Comparison of ENCODE assay signal across 8 cellular contexts in genomic region chr3:49805367-49805782, GRCh38. TPM values are rescaled to one million over a fixed set of nuclear protein-coding genes. Genes with fewer than 3 reads are reported as not detected.
DNase-seq lines count a peak whose midpoint lies in the region; ATAC-seq lines count a peak whose summit lies in the region.

No MANE protein-coding gene starts in this region.

- no peaks in the 10 kb centered on the region for H3K9me3 Mint-ChIP-seq in activated naive CD8-positive, alpha-beta T cell treated with anti-CD3 and anti-CD28 coated beads, Interleukin-2, amount 10 ng/mL, durations not matched to agents 7 days and 5 days
- no peaks in the 10 kb centered on the region for H3K9me3 Mint-ChIP-seq in stimulated activated effector memory CD8-positive, alpha-beta T cell treated with anti-CD3 and anti-CD28 coated beads, Interleukin-12 subunit alpha, Interleukin-12 subunit beta, amount 100 ng/mL, for 72 hours

- peak overlapping the region; percentile 48 for H3K4me3 Mint-ChIP-seq in activated naive CD8-positive, alpha-beta T cell treated with anti-CD3 and anti-CD28 coated beads, Interleukin-2, amount 10 ng/mL, durations not matched to agents 7 days and 5 days
- peak overlapping the region; percentile 14 for H3K4me3 Mint-ChIP-seq in stimulated activated effector memory CD8-positive, alpha-beta T cell treated with anti-CD3 and anti-CD28 coated beads, Interleukin-12 subunit alpha, Interleukin-12 subunit beta, amount 100 ng/mL, for 72 hours

- peak overlapping the region; percentile 87 for H3K27ac Mint-ChIP-seq in activated naive CD8-positive, alpha-beta T cell treated with anti-CD3 and anti-CD28 coated beads, Interleukin-2, amount 10 ng/mL, durations not matched to agents 7 days and 5 days
- H3K27ac Mint-ChIP-seq in stimulated activated effector memory CD8-positive, alpha-beta T cell treated with anti-CD3 and anti-CD28 coated beads, Interleukin-12 subunit alpha, Interleukin-12 subunit beta, amount 100 ng/mL, for 72 hours = peak overlapping the region; percentile 75

- ATAC-seq in activated naive CD8-positive, alpha-beta T cell treated with anti-CD3 and anti-CD28 coated beads, Interleukin-2, amount 10 ng/mL, durations not matched to agents 7 days and 5 days (ENCODE audit: low read depth) = no peak
- no peak for ATAC-seq in stimulated activated effector memory CD8-positive, alpha-beta T cell treated with anti-CD3 and anti-CD28 coated beads, Interleukin-12 subunit alpha, Interleukin-12 subunit beta, amount 100 ng/mL, for 72 hours

- H3K36me3 Mint-ChIP-seq in activated naive CD8-positive, alpha-beta T cell treated with anti-CD3 and anti-CD28 coated beads, Interleukin-2, amount 10 ng/mL, durations not matched to agents 7 days and 5 days = peaks cover 13% of the 10 kb centered on the region
- peaks cover 29% of the 10 kb centered on the region for H3K36me3 Mint-ChIP-seq in stimulated activated effector memory CD8-positive, alpha-beta T cell treated with anti-CD3 and anti-CD28 coated beads, Interleukin-12 subunit alpha, Interleukin-12 subunit beta, amount 100 ng/mL, for 72 hours

- H3K27me3 Mint-ChIP-seq in activated naive CD8-positive, alpha-beta T cell treated with anti-CD3 and anti-CD28 coated beads, Interleukin-2, amount 10 ng/mL, durations not matched to agents 7 days and 5 days = peaks cover 19% of the 10 kb centered on the region

- POLR2A ChIA-PET in activated naive CD8-positive, alpha-beta T cell treated with anti-CD3 and anti-CD28 coated beads, Interleukin-2, amount 10 ng/mL, durations not matched to agents 7 days and 5 days (lab: Charles Lee) = interaction anchor here (0.7 to 6.5 kb wide), 5 partner anchors 9 to 799 kb away, joined by 3 to 72 read pairs (median 3); partner anchors contain the start of gene UBA7

- DNase-seq in AML-193 (lab: John Stamatoyannopoulos, UW) = peak; percentile 69 to 74
- peak; percentile 39 for DNase-seq in HT-29 (ENCODE audit: low spot score)
- no peak for DNase-seq in activated naive CD8-positive, alpha-beta T cell treated with anti-CD3 and anti-CD28 coated beads, Interleukin-2, amount 10 ng/mL, durations not matched to agents 7 days and 5 days
- peak; percentile 95 for DNase-seq in hepatic stellate cell (ENCODE audit: low spot score)
- no peak for DNase-seq in stimulated activated effector memory CD8-positive, alpha-beta T cell treated with anti-CD3 and anti-CD28 coated beads, Interleukin-12 subunit alpha, Interleukin-12 subunit beta, amount 100 ng/mL, for 72 hours (ENCODE audit: low spot score in 2 of 2)
- DNase-seq in T-helper 9 cell = no peak
- no peak for DNase-seq in HuH-7.5 (ENCODE audit: low spot score)
- no peak for DNase-seq in activated T-cell treated with anti-CD3 and anti-CD28 coated beads, Interleukin-2, amount 50 U/mL, for 1 hour

- peaks cover 55% of the 10 kb centered on the region for H3K4me1 Mint-ChIP-seq in activated naive CD8-positive, alpha-beta T cell treated with anti-CD3 and anti-CD28 coated beads, Interleukin-2, amount 10 ng/mL, durations not matched to agents 7 days and 5 days
- H3K4me1 Mint-ChIP-seq in stimulated activated effector memory CD8-positive, alpha-beta T cell treated with anti-CD3 and anti-CD28 coated beads, Interleukin-12 subunit alpha, Interleukin-12 subunit beta, amount 100 ng/mL, for 72 hours = peaks cover 33% of the 10 kb centered on the region

RNA-seq across cellular contexts. Expression of gene INKA1, which starts 2.3 kb away (rescaled TPM):
- 0.15 TPM in 1 of 2 replicates, not detected in the other for total RNA-seq in HT-29 (2014; rRNA removed; shearing (Covaris generic))
- 1 to 10 TPM; 1.3 to 2.3 TPM for total RNA-seq in activated naive CD8-positive, alpha-beta T cell treated with anti-CD3 and anti-CD28 coated beads, Interleukin-2, amount 10 ng/mL, durations not matched to agents 7 days and 5 days

RNA-seq across cellular contexts. Expression of gene CDHR4, which starts 5.7 kb away (rescaled TPM):
- 0.15 and 0.34 TPM in 2 replicates for total RNA-seq in HT-29 (2014; rRNA removed; shearing (Covaris generic))
- total RNA-seq in activated naive CD8-positive, alpha-beta T cell treated with anti-CD3 and anti-CD28 coated beads, Interleukin-2, amount 10 ng/mL, durations not matched to agents 7 days and 5 days = under 1 TPM in 1 of 2 experiments, not detected in 1; 0.22 TPM

RNA-seq across cellular contexts. Expression of gene UBA7, which starts 8.4 kb away (rescaled TPM):
- total RNA-seq in HT-29 (2014; rRNA removed; shearing (Covaris generic)) = 5.1 and 6.1 TPM in 2 replicates
- 100 to 1,000 TPM; 299 to 310 TPM for total RNA-seq in activated naive CD8-positive, alpha-beta T cell treated with anti-CD3 and anti-CD28 coated beads, Interleukin-2, amount 10 ng/mL, durations not matched to agents 7 days and 5 days

RNA-seq across cellular contexts. Expression of gene IP6K1, which starts 19.0 kb away (rescaled TPM):
- 24.3 and 38.3 TPM in 2 replicates for total RNA-seq in HT-29 (2014; rRNA removed; shearing (Covaris generic))
- 10 to 100 TPM; 35.2 to 40.2 TPM for total RNA-seq in activated naive CD8-positive, alpha-beta T cell treated with anti-CD3 and anti-CD28 coated beads, Interleukin-2, amount 10 ng/mL, durations not matched to agents 7 days and 5 days

RNA-seq across cellular contexts. Expression of gene TRAIP, which starts 51.0 kb away (rescaled TPM):
- total RNA-seq in HT-29 (2014; rRNA removed; shearing (Covaris generic)) = 10.3 and 12.8 TPM in 2 replicates
- total RNA-seq in activated naive CD8-positive, alpha-beta T cell treated with anti-CD3 and anti-CD28 coated beads, Interleukin-2, amount 10 ng/mL, durations not matched to agents 7 days and 5 days = 10 to 100 TPM; 24.0 to 24.4 TPM

Comparison
In these comparisons a context has a peak if more than half of its experiments do, and no peak if none do; other contexts are left out.
1. DNase-seq: peak in AML-193 (2 of 2), HT-29 (single experiment) and hepatic stellate cell (single experiment); none in activated naive CD8-positive, alpha-beta T cell treated with anti-CD3 and anti-CD28 coated beads, Interleukin-2, amount 10 ng/mL, durations not matched to agents 7 days and 5 days (single experiment), stimulated activated effector memory CD8-positive, alpha-beta T cell treated with anti-CD3 and anti-CD28 coated beads, Interleukin-12 subunit alpha, Interleukin-12 subunit beta, amount 100 ng/mL, for 72 hours (0 of 2), T-helper 9 cell (single experiment), HuH-7.5 (single experiment) and activated T-cell treated with anti-CD3 and anti-CD28 coated beads, Interleukin-2, amount 50 U/mL, for 1 hour (single experiment).
2. RNA of gene UBA7, which starts 8.4 kb away (total RNA-seq): 299 to 310 TPM in activated naive CD8-positive, alpha-beta T cell treated with anti-CD3 and anti-CD28 coated beads, Interleukin-2, amount 10 ng/mL, durations not matched to agents 7 days and 5 days; 5.1 to 6.1 TPM in HT-29; every median in the first group is over 10 times any median in the second.